Comparison of ENCODE assay signal across 14 cellular contexts in genomic region chr11:123544631-123545375, GRCh38.
DNase-seq lines count a peak whose midpoint lies in the region; ATAC-seq lines count a peak whose summit lies in the region.
"Had no signal": no experiment of that assay in that cellular context is flagged by ENCODE, and none has a peak within 500 bp of the region (broad histone marks: within the 10 kb centered on the region; RNA-seq: fewer than 3 reads in every experiment).

No MANE protein-coding gene starts in this region.

- H3K4me3 Mint-ChIP-seq in activated CD8-positive, alpha-beta T cell treated with anti-CD3 and anti-CD28 coated beads, Interleukin-2, amount 10 ng/mL, durations not matched to agents 7 days and 5 days, result no peak overlapping the region
- H3K4me3 Mint-ChIP-seq: stimulated activated naive B cell treated with anti-CD40 and anti-IgM and Interleukin-4, amounts not matched to agents 10 μg/mL and 1 μg/mL and 100 μg/mL, for 72 hours had no signal

- in situ Hi-C loops in SK-MEL-5 (cut with HindIII; ENCODE audit: low pct_unique_long_range_greater_than_20kb, low sequenced_read_pairs), result no loop called here

- H3K27me3 Mint-ChIP-seq in activated CD8-positive, alpha-beta T cell treated with anti-CD3 and anti-CD28 coated beads, Interleukin-2, amount 10 ng/mL, durations not matched to agents 7 days and 5 days (ENCODE audit: low read depth), result no peaks in the 10 kb centered on the region
- H3K27me3 Mint-ChIP-seq: stimulated activated naive B cell treated with anti-CD40 and anti-IgM and Interleukin-4, amounts not matched to agents 10 μg/mL and 1 μg/mL and 100 μg/mL, for 72 hours had no signal

- no peaks in the 10 kb centered on the region for H3K4me1 Mint-ChIP-seq in activated CD8-positive, alpha-beta T cell treated with anti-CD3 and anti-CD28 coated beads, Interleukin-2, amount 10 ng/mL, durations not matched to agents 7 days and 5 days (ENCODE audit: low read depth)

- peak; percentile 41 for DNase-seq in Right ventricle myocardium superior
- no peak for DNase-seq in cardiac septum (ENCODE audit: low spot score)
- DNase-seq in SK-MEL-5 (ENCODE audit: low read depth, low spot score), result peak; percentile 73
- DNase-seq in hippocampal formation (lab: John Stamatoyannopoulos, UW), result peak; percentile 64 to 74
- DNase-seq in occipital lobe (lab: John Stamatoyannopoulos, UW), result no peak
- DNase-seq in COLO668 (lab: John Stamatoyannopoulos, UW; ENCODE audit: unreplicated experiment), result no peak
- DNase-seq in activated CD8-positive, alpha-beta T cell treated with anti-CD3 and anti-CD28 coated beads, Interleukin-2, amount 10 ng/mL, durations not matched to agents 7 days and 5 days, result no peak
- no peak for DNase-seq in SHP77 treated with DMSO at 0.1 percent for 48 hours (lab: John Stamatoyannopoulos, UW)
- DNase-seq: activated CD4-positive, alpha-beta T cell treated with anti-CD3 and anti-CD28 coated beads, Interleukin-2, amount 50 U/mL, for 1 hour; activated T-cell treated with anti-CD3 and anti-CD28 coated beads, Interleukin-2, amount 50 U/mL, for 48 hours; MM.1S; NCI-H2171; stimulated activated naive B cell treated with anti-CD40 and anti-IgM and Interleukin-4, amounts not matched to agents 10 μg/mL and 1 μg/mL and 100 μg/mL, for 72 hours; upper lobe of right lung had no signal

- POLR2A ChIA-PET in activated CD8-positive, alpha-beta T cell treated with anti-CD3 and anti-CD28 coated beads, Interleukin-2, amount 10 ng/mL, durations not matched to agents 7 days and 5 days (lab: Charles Lee), result no interaction called here

- H3K9me3 Mint-ChIP-seq in activated CD8-positive, alpha-beta T cell treated with anti-CD3 and anti-CD28 coated beads, Interleukin-2, amount 10 ng/mL, durations not matched to agents 7 days and 5 days (ENCODE audit: insufficient read depth), result no peaks in the 10 kb centered on the region
- H3K9me3 Mint-ChIP-seq: stimulated activated naive B cell treated with anti-CD40 and anti-IgM and Interleukin-4, amounts not matched to agents 10 μg/mL and 1 μg/mL and 100 μg/mL, for 72 hours had no signal

- intact Hi-C loops in Right ventricle myocardium superior (cut with DNase I), result no loop called here
- intact Hi-C loops in cardiac septum (cut with DNase I), result no loop called here

- no peaks in the 10 kb centered on the region for H3K36me3 Mint-ChIP-seq in activated CD8-positive, alpha-beta T cell treated with anti-CD3 and anti-CD28 coated beads, Interleukin-2, amount 10 ng/mL, durations not matched to agents 7 days and 5 days (ENCODE audit: low read depth)
- H3K36me3 Mint-ChIP-seq: stimulated activated naive B cell treated with anti-CD40 and anti-IgM and Interleukin-4, amounts not matched to agents 10 μg/mL and 1 μg/mL and 100 μg/mL, for 72 hours had no signal

- CTCF ChIA-PET in activated CD8-positive, alpha-beta T cell treated with anti-CD3 and anti-CD28 coated beads, Interleukin-2, amount 10 ng/mL, durations not matched to agents 7 days and 5 days (lab: Charles Lee), result interaction anchor here (2.9 kb wide), 1 partner anchor 10 kb away, joined by 16 read pairs; no protein-coding TSS in a partner anchor

- H3K27ac Mint-ChIP-seq in activated CD8-positive, alpha-beta T cell treated with anti-CD3 and anti-CD28 coated beads, Interleukin-2, amount 10 ng/mL, durations not matched to agents 7 days and 5 days, result no peak overlapping the region
- H3K27ac Mint-ChIP-seq: stimulated activated naive B cell treated with anti-CD40 and anti-IgM and Interleukin-4, amounts not matched to agents 10 μg/mL and 1 μg/mL and 100 μg/mL, for 72 hours had no signal

- ATAC-seq in Right ventricle myocardium superior (ENCODE audit: poor library complexity), result peak; percentile 84
- ATAC-seq in activated CD8-positive, alpha-beta T cell treated with anti-CD3 and anti-CD28 coated beads, Interleukin-2, amount 10 ng/mL, durations not matched to agents 7 days and 5 days, result no peak
- ATAC-seq: stimulated activated naive B cell treated with anti-CD40 and anti-IgM and Interleukin-4, amounts not matched to agents 10 μg/mL and 1 μg/mL and 100 μg/mL, for 72 hours; upper lobe of right lung had no signal

Comparison
In these comparisons a context has a peak if more than half of its experiments do, and no peak if none do; other contexts are left out.
1. DNase-seq: peak in Right ventricle myocardium superior (single experiment), SK-MEL-5 (single experiment) and hippocampal formation (2 of 2); none in cardiac septum (single experiment), occipital lobe (single experiment), COLO668 (single experiment), activated CD8-positive, alpha-beta T cell treated with anti-CD3 and anti-CD28 coated beads, Interleukin-2, amount 10 ng/mL, durations not matched to agents 7 days and 5 days (single experiment) and SHP77 treated with DMSO at 0.1 percent for 48 hours (single experiment).